ENCODE assay signal across 2 cellular contexts in the genomic region with DNA sequence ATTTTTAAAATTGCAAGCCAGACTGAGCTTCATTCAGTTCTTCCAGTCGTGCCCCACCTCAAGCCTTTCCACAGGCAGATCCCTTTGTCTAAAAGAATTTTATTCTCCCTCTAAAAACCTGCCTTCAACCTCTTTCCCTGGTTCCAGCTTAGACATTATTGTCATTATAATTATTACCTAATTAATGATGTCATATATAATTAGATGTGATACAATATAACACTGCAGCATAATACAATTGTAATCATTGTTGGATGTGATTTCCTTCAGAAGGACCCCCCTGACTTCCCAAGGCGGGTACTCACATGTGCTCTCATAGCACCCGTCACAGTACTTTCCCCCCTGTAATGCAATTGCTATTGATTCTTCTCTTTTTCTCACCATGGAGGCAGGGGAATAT.
TF ChIP-seq lines count a peak whose summit lies in the region.

No MANE protein-coding gene starts in this region.

TF ChIP-seq in HepG2, 621 proteins besides CTCF, POLR2A, EP300 and RAD21:
- TF ChIP-seq, protein P1, sequence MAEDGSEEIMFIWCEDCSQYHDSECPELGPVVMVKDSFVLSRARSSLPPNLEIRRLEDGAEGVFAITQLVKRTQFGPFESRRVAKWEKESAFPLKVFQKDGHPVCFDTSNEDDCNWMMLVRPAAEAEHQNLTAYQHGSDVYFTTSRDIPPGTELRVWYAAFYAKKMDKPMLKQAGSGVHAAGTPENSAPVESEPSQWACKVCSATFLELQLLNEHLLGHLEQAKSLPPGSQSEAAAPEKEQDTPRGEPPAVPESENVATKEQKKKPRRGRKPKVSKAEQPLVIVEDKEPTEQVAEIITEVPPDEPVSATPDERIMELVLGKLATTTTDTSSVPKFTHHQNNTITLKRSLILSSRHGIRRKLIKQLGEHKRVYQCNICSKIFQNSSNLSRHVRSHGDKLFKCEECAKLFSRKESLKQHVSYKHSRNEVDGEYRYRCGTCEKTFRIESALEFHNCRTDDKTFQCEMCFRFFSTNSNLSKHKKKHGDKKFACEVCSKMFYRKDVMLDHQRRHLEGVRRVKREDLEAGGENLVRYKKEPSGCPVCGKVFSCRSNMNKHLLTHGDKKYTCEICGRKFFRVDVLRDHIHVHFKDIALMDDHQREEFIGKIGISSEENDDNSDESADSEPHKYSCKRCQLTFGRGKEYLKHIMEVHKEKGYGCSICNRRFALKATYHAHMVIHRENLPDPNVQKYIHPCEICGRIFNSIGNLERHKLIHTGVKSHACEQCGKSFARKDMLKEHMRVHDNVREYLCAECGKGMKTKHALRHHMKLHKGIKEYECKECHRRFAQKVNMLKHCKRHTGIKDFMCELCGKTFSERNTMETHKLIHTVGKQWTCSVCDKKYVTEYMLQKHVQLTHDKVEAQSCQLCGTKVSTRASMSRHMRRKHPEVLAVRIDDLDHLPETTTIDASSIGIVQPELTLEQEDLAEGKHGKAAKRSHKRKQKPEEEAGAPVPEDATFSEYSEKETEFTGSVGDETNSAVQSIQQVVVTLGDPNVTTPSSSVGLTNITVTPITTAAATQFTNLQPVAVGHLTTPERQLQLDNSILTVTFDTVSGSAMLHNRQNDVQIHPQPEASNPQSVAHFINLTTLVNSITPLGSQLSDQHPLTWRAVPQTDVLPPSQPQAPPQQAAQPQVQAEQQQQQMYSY (CRISPR knock-in tag; IDR thresholded peaks at IDR 0.05) = no peak
- TF ChIP-seq, protein P2, sequence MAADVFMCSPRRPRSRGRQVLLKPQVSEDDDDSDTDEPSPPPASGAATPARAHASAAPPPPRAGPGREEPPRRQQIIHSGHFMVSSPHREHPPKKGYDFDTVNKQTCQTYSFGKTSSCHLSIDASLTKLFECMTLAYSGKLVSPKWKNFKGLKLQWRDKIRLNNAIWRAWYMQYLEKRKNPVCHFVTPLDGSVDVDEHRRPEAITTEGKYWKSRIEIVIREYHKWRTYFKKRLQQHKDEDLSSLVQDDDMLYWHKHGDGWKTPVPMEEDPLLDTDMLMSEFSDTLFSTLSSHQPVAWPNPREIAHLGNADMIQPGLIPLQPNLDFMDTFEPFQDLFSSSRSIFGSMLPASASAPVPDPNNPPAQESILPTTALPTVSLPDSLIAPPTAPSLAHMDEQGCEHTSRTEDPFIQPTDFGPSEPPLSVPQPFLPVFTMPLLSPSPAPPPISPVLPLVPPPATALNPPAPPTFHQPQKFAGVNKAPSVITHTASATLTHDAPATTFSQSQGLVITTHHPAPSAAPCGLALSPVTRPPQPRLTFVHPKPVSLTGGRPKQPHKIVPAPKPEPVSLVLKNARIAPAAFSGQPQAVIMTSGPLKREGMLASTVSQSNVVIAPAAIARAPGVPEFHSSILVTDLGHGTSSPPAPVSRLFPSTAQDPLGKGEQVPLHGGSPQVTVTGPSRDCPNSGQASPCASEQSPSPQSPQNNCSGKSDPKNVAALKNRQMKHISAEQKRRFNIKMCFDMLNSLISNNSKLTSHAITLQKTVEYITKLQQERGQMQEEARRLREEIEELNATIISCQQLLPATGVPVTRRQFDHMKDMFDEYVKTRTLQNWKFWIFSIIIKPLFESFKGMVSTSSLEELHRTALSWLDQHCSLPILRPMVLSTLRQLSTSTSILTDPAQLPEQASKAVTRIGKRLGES (CRISPR knock-in tag; IDR thresholded peaks at IDR 0.05; ENCODE audit: borderline replicate concordance) = no peak
- TF ChIP-seq ATF7 (IDR thresholded peaks at IDR 0.05) (peak; percentile 77), ATF7 (CRISPR knock-in tag; IDR thresholded peaks at IDR 0.05) (no peak)
- TF ChIP-seq, protein P3, sequence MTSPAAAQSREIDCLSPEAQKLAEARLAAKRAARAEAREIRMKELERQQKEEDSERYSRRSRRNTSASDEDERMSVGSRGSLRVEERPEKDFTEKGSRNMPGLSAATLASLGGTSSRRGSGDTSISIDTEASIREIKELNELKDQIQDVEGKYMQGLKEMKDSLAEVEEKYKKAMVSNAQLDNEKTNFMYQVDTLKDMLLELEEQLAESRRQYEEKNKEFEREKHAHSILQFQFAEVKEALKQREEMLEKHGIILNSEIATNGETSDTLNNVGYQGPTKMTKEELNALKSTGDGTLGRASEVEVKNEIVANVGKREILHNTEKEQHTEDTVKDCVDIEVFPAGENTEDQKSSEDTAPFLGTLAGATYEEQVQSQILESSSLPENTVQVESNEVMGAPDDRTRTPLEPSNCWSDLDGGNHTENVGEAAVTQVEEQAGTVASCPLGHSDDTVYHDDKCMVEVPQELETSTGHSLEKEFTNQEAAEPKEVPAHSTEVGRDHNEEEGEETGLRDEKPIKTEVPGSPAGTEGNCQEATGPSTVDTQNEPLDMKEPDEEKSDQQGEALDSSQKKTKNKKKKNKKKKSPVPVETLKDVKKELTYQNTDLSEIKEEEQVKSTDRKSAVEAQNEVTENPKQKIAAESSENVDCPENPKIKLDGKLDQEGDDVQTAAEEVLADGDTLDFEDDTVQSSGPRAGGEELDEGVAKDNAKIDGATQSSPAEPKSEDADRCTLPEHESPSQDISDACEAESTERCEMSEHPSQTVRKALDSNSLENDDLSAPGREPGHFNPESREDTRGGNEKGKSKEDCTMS (CRISPR knock-in tag; conservative IDR thresholded peaks at IDR 0.05) = no peak

TF ChIP-seq in HEK293, 187 proteins besides CTCF, POLR2A, EP300 and RAD21 (continued from another document):
- TF ChIP-seq, protein P4, sequence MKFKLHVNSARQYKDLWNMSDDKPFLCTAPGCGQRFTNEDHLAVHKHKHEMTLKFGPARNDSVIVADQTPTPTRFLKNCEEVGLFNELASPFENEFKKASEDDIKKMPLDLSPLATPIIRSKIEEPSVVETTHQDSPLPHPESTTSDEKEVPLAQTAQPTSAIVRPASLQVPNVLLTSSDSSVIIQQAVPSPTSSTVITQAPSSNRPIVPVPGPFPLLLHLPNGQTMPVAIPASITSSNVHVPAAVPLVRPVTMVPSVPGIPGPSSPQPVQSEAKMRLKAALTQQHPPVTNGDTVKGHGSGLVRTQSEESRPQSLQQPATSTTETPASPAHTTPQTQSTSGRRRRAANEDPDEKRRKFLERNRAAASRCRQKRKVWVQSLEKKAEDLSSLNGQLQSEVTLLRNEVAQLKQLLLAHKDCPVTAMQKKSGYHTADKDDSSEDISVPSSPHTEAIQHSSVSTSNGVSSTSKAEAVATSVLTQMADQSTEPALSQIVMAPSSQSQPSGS (tag by site-specific recombination; IDR thresholded peaks at IDR 0.05; ENCODE audit: low read depth) = peak; percentile 72
